Comparison of ENCODE assay signal across 14 cellular contexts in genomic region chr12:110022980-110023633, GRCh38. TPM values are rescaled to one million over a fixed set of nuclear protein-coding genes. Genes with fewer than 3 reads are reported as not detected.
DNase-seq lines count a peak whose midpoint lies in the region; ATAC-seq, FAIRE-seq and TF ChIP-seq lines count a peak whose summit lies in the region.
"Had no signal": no experiment of that assay in that cellular context is flagged by ENCODE, and none has a peak within 500 bp of the region (broad histone marks: within the 10 kb centered on the region; RNA-seq: fewer than 3 reads in every experiment).

No MANE protein-coding gene starts in this region.

- no peaks in the 10 kb centered on the region for H3K9me3 ChIP-seq in H1 (ENCODE audit: insufficient read depth in 2 of 2, low read depth in 1 of 2, low read length in 1 of 2)
- H3K9me3 ChIP-seq: uterus had no signal

- no peak overlapping the region for H2AK5ac ChIP-seq in H1 (ENCODE audit: low read depth, low read length)

- no peak for TF ChIP-seq RAD21 in H1 (IDR thresholded peaks at IDR 0.05 in 1 of 2, conservative IDR thresholded peaks at IDR 0.05 in 1 of 2; ENCODE audit: low read depth in 2 of 2, low read length in 2 of 2)

- H3K4me2 ChIP-seq in H1 (ENCODE audit: insufficient read depth in 1 of 2, low read depth in 2 of 2, low read length in 2 of 2) = no peak overlapping the region

- H2BK15ac ChIP-seq in H1 (ENCODE audit: low read length) = no peak overlapping the region

- peaks cover 0 to 7% (median 5%) of the 10 kb centered on the region in 4 experiments; a peak in 3 of 7 replicates for H3K4me1 ChIP-seq in H1 (replicated peaks in 1 of 4; ENCODE audit: control insufficient read depth in 3 of 4, insufficient read depth in 4 of 4, low read length in 3 of 4)
- H3K4me1 ChIP-seq: uterus had no signal

- no peak for TF ChIP-seq CTCF in H1 (IDR thresholded peaks at IDR 0.05; ENCODE audit: control extremely low read depth in 1 of 3, insufficient read depth in 1 of 3, low read depth in 1 of 3, low read length in 3 of 3)
- no peak for TF ChIP-seq CTCF in progenitor cell of endocrine pancreas (IDR thresholded peaks at IDR 0.05; ENCODE audit: unreplicated experiment)

- no peaks in the 10 kb centered on the region; a peak in 1 of 8 replicates for H3K36me3 ChIP-seq in H1 (ENCODE audit: control insufficient read depth in 2 of 4, insufficient read depth in 4 of 4, low read length in 3 of 4)
- H3K36me3 ChIP-seq: uterus had no signal

- 0 out of 2 replicates have a peak overlapping the region, but pooled peaks have one; percentile 49 for H2BK5ac ChIP-seq in H1 (ENCODE audit: low read depth, low read length)

- H3K56ac ChIP-seq in H1 (replicated peaks; ENCODE audit: insufficient read length, low read depth, low read length) = no peak overlapping the region

- no peak for TF ChIP-seq POLR2A in H1 (IDR thresholded peaks at IDR 0.05; ENCODE audit: control extremely low read depth in 1 of 2, low read depth in 2 of 2, low read length in 2 of 2)

- no peak for FAIRE-seq in H1 (lab: Jason Lieb, UNC)

- no peak overlapping the region for H3K23ac ChIP-seq in H1 (ENCODE audit: insufficient read length)

- H4K8ac ChIP-seq in H1 (ENCODE audit: extremely low read depth, insufficient read depth, low read length) = peak overlapping the region; percentile 54; the same call in 1 of the 2 replicates

- no peaks in the 10 kb centered on the region for H3K23me2 ChIP-seq in H1 (ENCODE audit: low read depth, low read length)

- H3K27ac ChIP-seq in H1 (ENCODE audit: low read depth, low read length) = no peak overlapping the region
- H3K27ac ChIP-seq: uterus had no signal

- no peaks in the 10 kb centered on the region for H4K20me1 ChIP-seq in H1 (replicated peaks in 1 of 2; ENCODE audit: control insufficient read depth in 1 of 2, insufficient read depth in 2 of 2, low read length in 2 of 2)

- H3K9ac ChIP-seq in H1 (replicated peaks in 1 of 4; ENCODE audit: extremely low read depth in 1 of 4, low read depth in 3 of 4, low read length in 3 of 4) = no peak overlapping the region

- H4K5ac ChIP-seq in H1 (ENCODE audit: insufficient read length, low read depth, low read length) = no peak overlapping the region

- H3K27me3 ChIP-seq in H1 (replicated peaks in 1 of 4; ENCODE audit: control insufficient read depth in 3 of 4, extremely low read depth in 1 of 4, insufficient read depth in 3 of 4, low read length in 3 of 4) = no peaks in the 10 kb centered on the region
- H3K27me3 ChIP-seq: uterus had no signal

- H3K79me2 ChIP-seq in H1 (ENCODE audit: control insufficient read depth in 1 of 2, insufficient read depth in 2 of 2, low read length in 2 of 2) = no peaks in the 10 kb centered on the region

- POLR2A ChIA-PET in H1 (lab: Charles Lee; ENCODE audit: partially characterized antibody) = interaction anchor here (0.6 to 1.0 kb wide), 2 partner anchors 17 to 185 kb away, joined by 4 read pairs; no protein-coding TSS in a partner anchor

- no peak overlapping the region for H2BK20ac ChIP-seq in H1 (ENCODE audit: low read length)

- no peak overlapping the region; the same call in 1 of the 2 replicates for H3K18ac ChIP-seq in H1 (ENCODE audit: extremely low read depth, low read length)

- H2AFZ ChIP-seq in H1 (ENCODE audit: low read length) = no peak overlapping the region

- H3K36me3 Mint-ChIP-seq in progenitor cell of endocrine pancreas (ENCODE audit: insufficient read depth) = peaks cover 13% of the 10 kb centered on the region

- H3K79me1 ChIP-seq in H1 (ENCODE audit: low read depth, low read length) = no peaks in the 10 kb centered on the region

- H3K27ac Mint-ChIP-seq in progenitor cell of endocrine pancreas = peak overlapping the region; percentile 73
- H3K27ac Mint-ChIP-seq: activated CD4-positive, alpha-beta T cell treated with anti-CD3 and anti-CD28 coated beads for 36 hours; activated naive CD8-positive, alpha-beta T cell treated with anti-CD3 and anti-CD28 coated beads for 36 hours had no signal

- DNase-seq in ELR (ENCODE audit: low read depth) = peak; percentile 51
- peak; percentile 92 for DNase-seq in NCI-H82 (lab: John Stamatoyannopoulos, UW)
- DNase-seq in H1 (ENCODE audit: low read depth in 1 of 2, low spot score in 2 of 2) = no peak
- DNase-seq in progenitor cell of endocrine pancreas (ENCODE audit: low spot score, unreplicated experiment) = no peak
- DNase-seq in T-helper 9 cell = no peak
- DNase-seq in inferior parietal cortex (ENCODE audit: extremely low spot score) = no peak
- no peak for DNase-seq in central memory CD4-positive, alpha-beta T cell
- DNase-seq: activated CD4-positive, alpha-beta T cell treated with anti-CD3 and anti-CD28 coated beads for 36 hours; activated naive CD8-positive, alpha-beta T cell treated with anti-CD3 and anti-CD28 coated beads for 36 hours; head of caudate nucleus; stimulated activated CD4-positive, alpha-beta T cell treated with anti-CD3 and anti-CD28 coated beads, Interleukin-2, amount 100 ng/mL, for 24 hours; uterus had no signal

- no peak for TF ChIP-seq EP300 in H1 (IDR thresholded peaks at IDR 0.05; ENCODE audit: borderline replicate concordance in 1 of 2, low read depth in 2 of 2, low read length in 2 of 2)

- 83% methylated on average over 5 of the region's 5 CpGs; no CpG with 5 or more reads in 1 of the 2 experiments for WGBS in H1 (ENCODE audit: extremely low coverage in 1 of 2, insufficient coverage in 1 of 2, insufficient read length in 1 of 2, insufficient replicate concordance in 2 of 2, low coverage in 1 of 2, low lambda C conversion rate in 2 of 2, missing lambda C conversion rate in 1 of 2), 2 experiments

- H3K4ac ChIP-seq in H1 (replicated peaks; ENCODE audit: insufficient read length, low read depth, low read length) = no peak overlapping the region

- no peak overlapping the region for H3K14ac ChIP-seq in H1 (ENCODE audit: insufficient read length)

- no peaks in the 10 kb centered on the region for H3K9me3 Mint-ChIP-seq in progenitor cell of endocrine pancreas (ENCODE audit: low read depth)
- H3K9me3 Mint-ChIP-seq: activated naive CD8-positive, alpha-beta T cell treated with anti-CD3 and anti-CD28 coated beads for 36 hours; natural killer cell treated with Interleukin-12 subunit alpha and Interleukin-12 subunit beta and Interleukin-15 and Interleukin-18, amount 100 ng/mL, for 72 hours had no signal

- ATAC-seq in HG03280 (IDR thresholded peaks at IDR 0.05; ENCODE audit: unreplicated experiment) = no peak
- ATAC-seq: activated CD4-positive, alpha-beta T cell treated with anti-CD3 and anti-CD28 coated beads for 36 hours; natural killer cell treated with Interleukin-12 subunit alpha and Interleukin-12 subunit beta and Interleukin-15 and Interleukin-18, amount 100 ng/mL, for 72 hours had no signal

- CTCF ChIA-PET in H1 (lab: Charles Lee; ENCODE audit: partially characterized antibody) = interaction anchor here (0.6 to 1.7 kb wide), 5 partner anchors 10 to 178 kb away, joined by 3 to 5 read pairs (median 3); no protein-coding TSS in a partner anchor

- no peaks in the 10 kb centered on the region for H3K27me3 Mint-ChIP-seq in progenitor cell of endocrine pancreas
- H3K27me3 Mint-ChIP-seq: activated CD4-positive, alpha-beta T cell treated with anti-CD3 and anti-CD28 coated beads for 36 hours; activated naive CD8-positive, alpha-beta T cell treated with anti-CD3 and anti-CD28 coated beads for 36 hours; natural killer cell treated with Interleukin-12 subunit alpha and Interleukin-12 subunit beta and Interleukin-15 and Interleukin-18, amount 100 ng/mL, for 72 hours had no signal

- no peak overlapping the region for H2BK12ac ChIP-seq in H1 (ENCODE audit: low read depth, low read length)

- peaks cover 1% of the 10 kb centered on the region for H3K4me1 Mint-ChIP-seq in progenitor cell of endocrine pancreas (ENCODE audit: low read depth)

- no peak overlapping the region for H4K91ac ChIP-seq in H1 (replicated peaks; ENCODE audit: insufficient read length, low read length)

- no peak overlapping the region for H3K4me3 ChIP-seq in H1 (ENCODE audit: extremely low read depth in 1 of 4, insufficient read depth in 2 of 4, low read depth in 3 of 4, low read length in 4 of 4)
- H3K4me3 ChIP-seq: uterus had no signal

- no peak overlapping the region for H2BK120ac ChIP-seq in H1 (replicated peaks; ENCODE audit: low read depth, low read length)

- no peak overlapping the region for H3K4me3 Mint-ChIP-seq in progenitor cell of endocrine pancreas (ENCODE audit: low read depth)
- H3K4me3 Mint-ChIP-seq: activated CD4-positive, alpha-beta T cell treated with anti-CD3 and anti-CD28 coated beads for 36 hours; activated naive CD8-positive, alpha-beta T cell treated with anti-CD3 and anti-CD28 coated beads for 36 hours; natural killer cell treated with Interleukin-12 subunit alpha and Interleukin-12 subunit beta and Interleukin-15 and Interleukin-18, amount 100 ng/mL, for 72 hours had no signal

RNA-seq across cellular contexts. Expression of gene ANKRD13A, which starts 23.9 kb away (rescaled TPM):
- total RNA-seq in H1 (2021; fragmentation: NEBNext Ultra II Directional; extraction: Animal tissue kit (Norgen Biotek cat#: 25700)) = 16.8 and 17.1 TPM in 2 replicates
- polyA plus RNA-seq in H1 (2011; rRNA removed) = 21.4 and 22.6 TPM in 2 replicates
- 16.3 TPM for polyA plus RNA-seq in H1 (2011; cell fraction: cytosol; rRNA removed)
- 33.4 TPM for polyA plus RNA-seq in H1 (2011; cell fraction: nucleus; rRNA removed)
- polyA plus RNA-seq in H1 (2012, experiment 1 of 2) = 9.5 to 14.3 TPM (median 10.8 TPM) in 4 replicates
- 5.0 TPM for polyA plus RNA-seq in H1 (2012, experiment 2 of 2)
- polyA plus RNA-seq in H1 (2013, experiment 1 of 2) = 10.4 TPM
- 10.2 TPM for polyA plus RNA-seq in H1 (2013, experiment 2 of 2)
- polyA minus RNA-seq in H1 (2011; rRNA and poly(A)+ RNA removed) = 24.7 and 25.7 TPM in 2 replicates
- 9.5 TPM for polyA minus RNA-seq in H1 (2011; cell fraction: cytosol; rRNA and poly(A)+ RNA removed)
- polyA minus RNA-seq in H1 (2011; cell fraction: nucleus; rRNA and poly(A)+ RNA removed) = 10.8 TPM
- total RNA-seq in progenitor cell of endocrine pancreas = 36.0 and 38.0 TPM in 2 replicates

RNA-seq across cellular contexts. Expression of gene C12orf76, which starts 25.2 kb away (rescaled TPM):
- 11.4 and 14.4 TPM in 2 replicates for total RNA-seq in H1 (2021; fragmentation: NEBNext Ultra II Directional; extraction: Animal tissue kit (Norgen Biotek cat#: 25700))
- polyA plus RNA-seq in H1 (2011; rRNA removed) = 15.9 and 18.6 TPM in 2 replicates
- polyA plus RNA-seq in H1 (2011; cell fraction: cytosol; rRNA removed) = 22.4 TPM
- polyA plus RNA-seq in H1 (2011; cell fraction: nucleus; rRNA removed) = 14.3 TPM
- polyA plus RNA-seq in H1 (2012, experiment 1 of 2) = 14.4 to 17.1 TPM (median 15.2 TPM) in 4 replicates
- 15.9 TPM for polyA plus RNA-seq in H1 (2012, experiment 2 of 2)
- 11.8 TPM for polyA plus RNA-seq in H1 (2013, experiment 1 of 2)
- polyA plus RNA-seq in H1 (2013, experiment 2 of 2) = 12.1 TPM
- 9.8 and 15.4 TPM in 2 replicates for polyA minus RNA-seq in H1 (2011; rRNA and poly(A)+ RNA removed)
- polyA minus RNA-seq in H1 (2011; cell fraction: cytosol; rRNA and poly(A)+ RNA removed) = 21.7 TPM
- polyA minus RNA-seq in H1 (2011; cell fraction: nucleus; rRNA and poly(A)+ RNA removed) = 8.8 TPM
- total RNA-seq in progenitor cell of endocrine pancreas = 29.3 and 31.6 TPM in 2 replicates

RNA-seq across cellular contexts. Expression of gene GIT2, which starts 26.9 kb away (rescaled TPM):
- 18.5 and 20.7 TPM in 2 replicates for total RNA-seq in H1 (2021; fragmentation: NEBNext Ultra II Directional; extraction: Animal tissue kit (Norgen Biotek cat#: 25700))
- polyA plus RNA-seq in H1 (2011; rRNA removed) = 7.8 and 9.6 TPM in 2 replicates
- polyA plus RNA-seq in H1 (2011; cell fraction: cytosol; rRNA removed) = 10.9 TPM
- 16.9 TPM for polyA plus RNA-seq in H1 (2011; cell fraction: nucleus; rRNA removed)
- 11.6 to 13.2 TPM (median 12.7 TPM) in 4 replicates for polyA plus RNA-seq in H1 (2012, experiment 1 of 2)
- polyA plus RNA-seq in H1 (2012, experiment 2 of 2) = 1.3 TPM
- polyA plus RNA-seq in H1 (2013, experiment 1 of 2) = 11.7 TPM
- polyA plus RNA-seq in H1 (2013, experiment 2 of 2) = 9.3 TPM
- 30.4 and 31.5 TPM in 2 replicates for polyA minus RNA-seq in H1 (2011; rRNA and poly(A)+ RNA removed)
- 8.7 TPM for polyA minus RNA-seq in H1 (2011; cell fraction: cytosol; rRNA and poly(A)+ RNA removed)
- polyA minus RNA-seq in H1 (2011; cell fraction: nucleus; rRNA and poly(A)+ RNA removed) = 28.1 TPM
- total RNA-seq in progenitor cell of endocrine pancreas = 37.5 and 40.7 TPM in 2 replicates

Comparison
In these comparisons a context has a peak if more than half of its experiments do, and no peak if none do; other contexts are left out.
1. DNase-seq: peak in ELR (single experiment) and NCI-H82 (single experiment); none in H1 (0 of 2), progenitor cell of endocrine pancreas (single experiment), T-helper 9 cell (single experiment), inferior parietal cortex (single experiment) and central memory CD4-positive, alpha-beta T cell (single experiment).